ENCODE assay signal across 9 cellular contexts in genomic region chrX:72309297-72310071, GRCh38. TPM values are rescaled to one million over a fixed set of nuclear protein-coding genes. Genes with fewer than 3 reads are reported as not detected.
A peak's percentile ranks its signal among the peaks of the same experiment; 100 is the strongest.
DNase-seq lines count a peak whose midpoint lies in the region; ATAC-seq, FAIRE-seq and TF ChIP-seq lines count a peak whose summit lies in the region.
"Had no signal": no experiment of that assay in that cellular context is flagged by ENCODE, and none has a peak within 500 bp of the region (broad histone marks: within the 10 kb centered on the region; RNA-seq: fewer than 3 reads in every experiment).

No MANE protein-coding gene starts in this region.

- H3K36me3 ChIP-seq in right lobe of liver: no peaks in the 10 kb centered on the region
- no peaks in the 10 kb centered on the region for H3K36me3 ChIP-seq in transverse colon

- DNase-seq in activated CD4-positive, alpha-beta T cell treated with anti-CD3 and anti-CD28 coated beads, Interleukin-2, amount 10 ng/mL, durations not matched to agents 24 days and 14 days: no peak
- no peak for DNase-seq in activated CD4-positive, alpha-beta T cell treated with anti-CD3 and anti-CD28 coated beads, Interleukin-2, amount 10 ng/mL, durations not matched to agents 7 days and 5 days
- no peak for DNase-seq in MCF 10A (ENCODE audit: unreplicated experiment)
- DNase-seq in right lobe of liver: no peak
- no peak for DNase-seq in transverse colon
- no peak for DNase-seq in D721Med (ENCODE audit: insufficient read length, low spot score)
- no peak for DNase-seq in LoVo (ENCODE audit: low spot score)

- peaks cover 40% of the 10 kb centered on the region for H3K27me3 Mint-ChIP-seq in activated CD4-positive, alpha-beta T cell treated with anti-CD3 and anti-CD28 coated beads, Interleukin-2, amount 10 ng/mL, durations not matched to agents 24 days and 14 days
- peaks cover 45% of the 10 kb centered on the region for H3K27me3 Mint-ChIP-seq in activated CD4-positive, alpha-beta T cell treated with anti-CD3 and anti-CD28 coated beads, Interleukin-2, amount 10 ng/mL, durations not matched to agents 7 days and 5 days
- H3K27me3 Mint-ChIP-seq in MCF 10A (ENCODE audit: insufficient read depth, unreplicated experiment): peaks cover 63% of the 10 kb centered on the region

- 30% methylated on average over 10 of the region's 15 CpGs for WGBS in right lobe of liver (ENCODE audit: insufficient coverage, low coverage, low lambda C conversion rate, missing lambda C conversion rate)
- 41% methylated on average over 15 of the region's 15 CpGs; no CpG with 5 or more reads in 1 of the 2 donors for WGBS in transverse colon (ENCODE audit: low coverage in 1 of 2), 2 donors

- CTCF ChIA-PET in activated CD4-positive, alpha-beta T cell treated with anti-CD3 and anti-CD28 coated beads, Interleukin-2, amount 10 ng/mL, durations not matched to agents 7 days and 5 days (lab: Charles Lee): no interaction called here
- CTCF ChIA-PET in MCF 10A (lab: Yijun Ruan, JAX): no interaction called here

- H3K27ac Mint-ChIP-seq in activated CD4-positive, alpha-beta T cell treated with anti-CD3 and anti-CD28 coated beads, Interleukin-2, amount 10 ng/mL, durations not matched to agents 24 days and 14 days: no peak overlapping the region
- H3K27ac Mint-ChIP-seq in activated CD4-positive, alpha-beta T cell treated with anti-CD3 and anti-CD28 coated beads, Interleukin-2, amount 10 ng/mL, durations not matched to agents 7 days and 5 days: no peak overlapping the region
- no peak overlapping the region for H3K27ac Mint-ChIP-seq in MCF 10A (ENCODE audit: low read depth, unreplicated experiment)

- BruUV-seq in MCF 10A (replicated peaks; lab: Mats Ljungman, UMichigan): no TSS peak

- H3K27me3 ChIP-seq in right lobe of liver: peaks cover 0 to 5% of the 10 kb centered on the region in 2 donors
- peaks cover 35% of the 10 kb centered on the region for H3K27me3 ChIP-seq in transverse colon

- TF ChIP-seq CTCF in MCF 10A (IDR thresholded peaks at IDR 0.05; ENCODE audit: unreplicated experiment) (no peak), right lobe of liver (IDR thresholded peaks at IDR 0.05) (no peak), transverse colon (IDR thresholded peaks at IDR 0.05) (no peak), D721Med (IDR thresholded peaks at IDR 0.05; ENCODE audit: insufficient read depth, missing control alignments) (no peak)

- no peaks in the 10 kb centered on the region for H3K36me3 Mint-ChIP-seq in activated CD4-positive, alpha-beta T cell treated with anti-CD3 and anti-CD28 coated beads, Interleukin-2, amount 10 ng/mL, durations not matched to agents 24 days and 14 days (ENCODE audit: low read depth)
- no peaks in the 10 kb centered on the region for H3K36me3 Mint-ChIP-seq in activated CD4-positive, alpha-beta T cell treated with anti-CD3 and anti-CD28 coated beads, Interleukin-2, amount 10 ng/mL, durations not matched to agents 7 days and 5 days (ENCODE audit: low read depth)
- H3K36me3 Mint-ChIP-seq in MCF 10A (ENCODE audit: insufficient read depth, unreplicated experiment): no peaks in the 10 kb centered on the region

- no peak for FAIRE-seq in D721Med (lab: Jason Lieb, UNC)

- H3K4me3 ChIP-seq in right lobe of liver: peak overlapping the region in 1 of 3 donors; percentile 35
- H3K4me3 ChIP-seq in transverse colon: peak overlapping the region in 3 of 4 donors; percentile 11 to 61 (median 12)

- in situ Hi-C loops in transverse colon (cut with MboI; ENCODE audit: low pct_ligation_motif_present in 1 of 4, low pct_unique_long_range_greater_than_20kb in 1 of 4, low sequenced_read_pairs in 3 of 4): loop anchor here in 2 of 4 donors (25.0 kb wide), 1 partner anchor 228 kb away; no protein-coding TSS in a partner anchor

- no peaks in the 10 kb centered on the region for H3K9me3 Mint-ChIP-seq in activated CD4-positive, alpha-beta T cell treated with anti-CD3 and anti-CD28 coated beads, Interleukin-2, amount 10 ng/mL, durations not matched to agents 24 days and 14 days
- H3K9me3 Mint-ChIP-seq in activated CD4-positive, alpha-beta T cell treated with anti-CD3 and anti-CD28 coated beads, Interleukin-2, amount 10 ng/mL, durations not matched to agents 7 days and 5 days: no peaks in the 10 kb centered on the region
- H3K9me3 Mint-ChIP-seq in MCF 10A (ENCODE audit: unreplicated experiment): no peaks in the 10 kb centered on the region

- ATAC-seq in right lobe of liver (peak; percentile 30 to 44 (median 36)), GM19467 (IDR thresholded peaks at IDR 0.05; ENCODE audit: unreplicated experiment) (no peak)

- peaks cover 19% of the 10 kb centered on the region for H3K4me1 Mint-ChIP-seq in activated CD4-positive, alpha-beta T cell treated with anti-CD3 and anti-CD28 coated beads, Interleukin-2, amount 10 ng/mL, durations not matched to agents 24 days and 14 days
- peaks cover 22% of the 10 kb centered on the region for H3K4me1 Mint-ChIP-seq in activated CD4-positive, alpha-beta T cell treated with anti-CD3 and anti-CD28 coated beads, Interleukin-2, amount 10 ng/mL, durations not matched to agents 7 days and 5 days
- H3K4me1 Mint-ChIP-seq in MCF 10A (ENCODE audit: insufficient read depth, unreplicated experiment): peaks cover 13% of the 10 kb centered on the region

- TF ChIP-seq POLR2A in right lobe of liver (IDR thresholded peaks at IDR 0.05) (no peak), transverse colon (IDR thresholded peaks at IDR 0.05) (no peak)

- H3K4me3 Mint-ChIP-seq in activated CD4-positive, alpha-beta T cell treated with anti-CD3 and anti-CD28 coated beads, Interleukin-2, amount 10 ng/mL, durations not matched to agents 24 days and 14 days: peak overlapping the region; percentile 35
- H3K4me3 Mint-ChIP-seq in activated CD4-positive, alpha-beta T cell treated with anti-CD3 and anti-CD28 coated beads, Interleukin-2, amount 10 ng/mL, durations not matched to agents 7 days and 5 days: no peak overlapping the region
- peak overlapping the region; percentile 31 for H3K4me3 Mint-ChIP-seq in MCF 10A (ENCODE audit: unreplicated experiment)

- POLR2A ChIA-PET in activated CD4-positive, alpha-beta T cell treated with anti-CD3 and anti-CD28 coated beads, Interleukin-2, amount 10 ng/mL, durations not matched to agents 7 days and 5 days (lab: Charles Lee): no interaction called here
- POLR2A ChIA-PET in MCF 10A (lab: Yijun Ruan, JAX): interaction anchor here (1.0 kb wide), 1 partner anchor 32 kb away, joined by 3 read pairs; the partner anchor contains the start of gene RPS4X

- H3K27ac ChIP-seq in right lobe of liver (no peak overlapping the region), transverse colon (no peak overlapping the region)
- H3K27ac ChIP-seq: epithelial cell of prostate had no signal

- H3K9me3 ChIP-seq in right lobe of liver (no peaks in the 10 kb centered on the region), transverse colon (no peaks in the 10 kb centered on the region)

- intact Hi-C loops in activated CD4-positive, alpha-beta T cell treated with anti-CD3 and anti-CD28 coated beads, Interleukin-2, amount 10 ng/mL, durations not matched to agents 24 days and 14 days (cut with micrococcal nuclease): loop anchor here (2.0 to 5.0 kb wide), 3 partner anchors 38 to 405 kb away; partner anchors contain the start of gene PHKA1
- intact Hi-C loops in MCF 10A (cut with micrococcal nuclease) (no loop called here), right lobe of liver (cut with DNase I) (no loop called here), transverse colon (cut with DNase I; ENCODE audit: low total_unique reads) (no loop called here)

- no peak for TF ChIP-seq EP300 in transverse colon (IDR thresholded peaks at IDR 0.05; ENCODE audit: low read depth)

- H3K4me1 ChIP-seq in right lobe of liver (peaks cover 0 to 13% (median 3%) of the 10 kb centered on the region in 4 donors), transverse colon (peaks cover 0 to 36% (median 28%) of the 10 kb centered on the region in 4 donors)

RNA-seq across cellular contexts. Expression of gene CITED1, which starts 3.8 kb away (rescaled TPM):
- not detected in 2 replicates for total RNA-seq in activated CD4-positive, alpha-beta T cell treated with anti-CD3 and anti-CD28 coated beads, Interleukin-2, amount 10 ng/mL, durations not matched to agents 24 days and 14 days
- total RNA-seq in activated CD4-positive, alpha-beta T cell treated with anti-CD3 and anti-CD28 coated beads, Interleukin-2, amount 10 ng/mL, durations not matched to agents 7 days and 5 days: not detected
- total RNA-seq in MCF 10A (2022) (0.37 and 0.72 TPM in 2 replicates), right lobe of liver (not detected), transverse colon (10 to 100 TPM in 1 of 4 donors, under 1 TPM in 1, not detected in 2; 0.82 to 24.3 TPM)

RNA-seq across cellular contexts. Expression of gene RPS4X, which starts 32.4 kb away (rescaled TPM):
- 1,047 and 1,054 TPM in 2 replicates for total RNA-seq in activated CD4-positive, alpha-beta T cell treated with anti-CD3 and anti-CD28 coated beads, Interleukin-2, amount 10 ng/mL, durations not matched to agents 24 days and 14 days
- total RNA-seq in activated CD4-positive, alpha-beta T cell treated with anti-CD3 and anti-CD28 coated beads, Interleukin-2, amount 10 ng/mL, durations not matched to agents 7 days and 5 days: 100 to 1,000 TPM; 937 to 973 TPM
- total RNA-seq in MCF 10A (2022) (1,160 and 1,731 TPM in 2 replicates), right lobe of liver (100 to 1,000 TPM; 227 to 432 (median 340) TPM), transverse colon (100 to 1,000 TPM; 236 to 847 (median 543) TPM)
